Comparison of ENCODE assay signal across 25 cellular contexts in the genomic region with DNA sequence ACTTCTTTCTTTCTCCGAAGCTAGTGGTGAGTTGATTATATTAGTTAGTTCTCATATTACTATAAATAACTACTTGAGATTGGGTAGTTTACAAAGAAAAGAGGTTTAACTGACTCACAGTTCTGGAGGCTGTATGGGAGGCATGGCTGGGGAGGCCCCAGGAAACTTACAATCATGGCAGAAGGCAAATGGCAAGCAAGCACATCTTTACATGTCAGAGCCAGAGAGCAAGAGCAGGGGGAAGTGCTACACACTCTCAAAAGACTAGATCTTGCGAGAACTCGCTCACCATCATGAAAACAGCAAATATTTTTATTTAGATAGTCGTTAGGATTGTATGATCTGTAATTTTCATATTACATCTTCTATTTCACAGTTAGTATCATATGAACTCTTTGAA.
A peak's percentile ranks its signal among the peaks of the same experiment; 100 is the strongest.
DNase-seq lines count a peak whose midpoint lies in the region; ATAC-seq, FAIRE-seq and TF ChIP-seq lines count a peak whose summit lies in the region.
"Had no signal": no experiment of that assay in that cellular context is flagged by ENCODE, and none has a peak within 500 bp of the region (broad histone marks: within the 10 kb centered on the region; RNA-seq: fewer than 3 reads in every experiment).

No MANE protein-coding gene starts in this region.

- H3K27me3 ChIP-seq in Loucy (ENCODE audit: insufficient read depth, low read length, poor library complexity, severe bottlenecking) (no peaks in the 10 kb centered on the region), small intestine (ENCODE audit: control insufficient read depth in 2 of 2, insufficient read depth in 2 of 2, low read length in 2 of 2) (no peaks in the 10 kb centered on the region)

- DNase-seq in GM10248 (ENCODE audit: extremely low spot score): no peak
- no peak for DNase-seq in stimulated activated naive CD4-positive, alpha-beta T cell treated with Interleukin-2 at 50 U/mL for 16 hours (lab: John Stamatoyannopoulos, UW)
- no peak for DNase-seq in small intestine
- DNase-seq in activated CD4-positive, alpha-beta T cell treated with anti-CD3 and anti-CD28 coated beads for 48 hours: no peak
- DNase-seq: CD8-positive, alpha-beta memory T cell; DMS 273 treated with DMSO at 0.1 percent for 48 hours; DMS79; GF-D8; GOT3; HCEC 1CT; Karpas-422; MV-4-11; NCI-H1105; NCI-H146; NCI-H2029; NCI-H2227 treated with DMSO at 0.1 percent for 48 hours; NCI-H526 treated with DMSO at 0.1 percent for 48 hours; SHP77 treated with DMSO at 0.1 percent for 48 hours; T-helper 1 cell had no signal

- peaks cover 21% of the 10 kb centered on the region for H3K4me1 ChIP-seq in Loucy (ENCODE audit: insufficient read depth, low read length, poor library complexity, severe bottlenecking)
- H3K4me1 ChIP-seq in small intestine (ENCODE audit: control insufficient read depth in 2 of 2, insufficient read depth in 1 of 2, low read depth in 1 of 2, low read length in 1 of 2): no peaks in the 10 kb centered on the region

- WGBS in small intestine, 3 donors: 52 to 59% (median 57%) methylated on average over 4 of the region's 4 CpGs

- CTCF ChIA-PET in GM10248 (lab: Yijun Ruan, JAX): interaction anchor here (1.3 to 2.9 kb wide), 2 partner anchors 14 to 41 kb away, joined by 3 to 12 read pairs; no protein-coding TSS in a partner anchor

- no peaks in the 10 kb centered on the region for H3K9me3 ChIP-seq in Loucy (ENCODE audit: insufficient read depth, low read depth, low read length)
- no peaks in the 10 kb centered on the region for H3K9me3 ChIP-seq in small intestine (ENCODE audit: control insufficient read depth, low read depth)

- H3K4me2 ChIP-seq in Loucy (ENCODE audit: low read depth, low read length, poor library complexity, severe bottlenecking): no peak overlapping the region

- H3K36me3 ChIP-seq in Loucy (ENCODE audit: insufficient read depth, low read length): no peaks in the 10 kb centered on the region
- H3K36me3 ChIP-seq in small intestine (ENCODE audit: control insufficient read depth in 2 of 2, insufficient read depth in 2 of 2, low read length in 2 of 2): no peaks in the 10 kb centered on the region

- no peaks in the 10 kb centered on the region for H3K79me2 ChIP-seq in Loucy (ENCODE audit: insufficient read depth, low read length)

- POLR2A ChIA-PET in GM10248 (lab: Yijun Ruan, JAX): no interaction called here

- FAIRE-seq in small intestine (lab: Jason Lieb, UNC): no peak
- FAIRE-seq: GM18507, HepG2 had no signal

- H3K4me3 ChIP-seq in Loucy (ENCODE audit: low read length, poor library complexity, severe bottlenecking): no peak overlapping the region
- H3K4me3 ChIP-seq in small intestine (ENCODE audit: low read depth in 1 of 2, low read length in 2 of 2): no peak overlapping the region

- no peak for TF ChIP-seq CTCF in Loucy (conservative IDR thresholded peaks at IDR 0.05; ENCODE audit: low read length)
- TF ChIP-seq CTCF in GM10248 (IDR thresholded peaks at IDR 0.05; ENCODE audit: control extremely low read depth, extremely low read depth, low read depth, missing control alignments): no peak

- no peak overlapping the region for H3K27ac ChIP-seq in small intestine (ENCODE audit: low read depth in 1 of 2, low read length in 1 of 2)
- H3K27ac ChIP-seq: RWPE1 had no signal

- H4K20me1 ChIP-seq in Loucy (ENCODE audit: insufficient read depth, low read length, poor library complexity, severe bottlenecking): no peaks in the 10 kb centered on the region

- ATAC-seq in GM18511 (IDR thresholded peaks at IDR 0.05; ENCODE audit: unreplicated experiment) (peak; percentile 41), GM21786 (IDR thresholded peaks at IDR 0.05; ENCODE audit: unreplicated experiment) (peak; percentile 45)
- ATAC-seq: HepG2 had no signal

- H3K9me2 ChIP-seq in Loucy (replicated peaks; ENCODE audit: low read depth, low read length): no peaks in the 10 kb centered on the region

- H2AFZ ChIP-seq in Loucy (ENCODE audit: low read length): 0 out of 2 replicates have a peak overlapping the region, but pooled peaks have one; percentile 15

- H3F3A ChIP-seq in Loucy (ENCODE audit: low read depth): peaks cover 7% of the 10 kb centered on the region; the same call in 1 of the 2 replicates

- no peak overlapping the region for H3K9ac ChIP-seq in Loucy (ENCODE audit: low read depth, low read length, poor library complexity, severe bottlenecking)
